ENCODE assay signal across 10 cellular contexts in genomic region chr2:106147665-106148064, GRCh38. TPM values are rescaled to one million over a fixed set of nuclear protein-coding genes. Genes with fewer than 3 reads are reported as not detected.
DNase-seq lines count a peak whose midpoint lies in the region; ATAC-seq and TF ChIP-seq lines count a peak whose summit lies in the region.
"Had no signal": no experiment of that assay in that cellular context is flagged by ENCODE, and none has a peak within 500 bp of the region (broad histone marks: within the 10 kb centered on the region; RNA-seq: fewer than 3 reads in every experiment).

No MANE protein-coding gene starts in this region.

- H3K4me2 ChIP-seq in parathyroid adenoma (ENCODE audit: low read length): no peak overlapping the region

- H3K4me3 Mint-ChIP-seq in activated CD4-positive, alpha-beta T cell treated with anti-CD3 and anti-CD28 coated beads, Interleukin-2, amount 10 ng/mL, durations not matched to agents 7 days and 5 days: peak overlapping the region; percentile 23
- H3K4me3 Mint-ChIP-seq in activated T-helper 17 cell treated with anti-CD3 and anti-CD28 coated beads, Interleukin-2, amount 50 U/mL, for 72 hours: peak overlapping the region; percentile 69

- intact Hi-C loops in breast epithelium (cut with DNase I; ENCODE audit: low total_unique reads): no loop called here

- no peak overlapping the region for H3K27ac ChIP-seq in parathyroid adenoma
- no peak overlapping the region for H3K27ac ChIP-seq in breast epithelium
- H3K27ac ChIP-seq: psoas muscle had no signal

- H3K4me1 ChIP-seq in parathyroid adenoma (no peaks in the 10 kb centered on the region), breast epithelium (no peaks in the 10 kb centered on the region)

- no peak for TF ChIP-seq CTCF in parathyroid adenoma (IDR thresholded peaks at IDR 0.05)
- TF ChIP-seq CTCF in breast epithelium (IDR thresholded peaks at IDR 0.05): no peak

- H3K79me2 ChIP-seq in parathyroid adenoma: no peaks in the 10 kb centered on the region

- no peak for DNase-seq in activated CD4-positive, alpha-beta T cell treated with anti-CD3 and anti-CD28 coated beads, Interleukin-2, amount 10 ng/mL, durations not matched to agents 7 days and 5 days
- no peak for DNase-seq in activated CD4-positive, alpha-beta T cell treated with anti-CD3 and anti-CD28 coated beads, Interleukin-2, amount 50 U/mL, for 1 hour
- DNase-seq in breast epithelium (ENCODE audit: low spot score in 2 of 2) (no peak), H7 (no peak)
- DNase-seq: MM.1S, psoas muscle had no signal

- peaks cover 82% of the 10 kb centered on the region for H3K36me3 Mint-ChIP-seq in activated CD4-positive, alpha-beta T cell treated with anti-CD3 and anti-CD28 coated beads, Interleukin-2, amount 10 ng/mL, durations not matched to agents 7 days and 5 days (ENCODE audit: low read depth)
- H3K36me3 Mint-ChIP-seq in activated T-helper 17 cell treated with anti-CD3 and anti-CD28 coated beads, Interleukin-2, amount 50 U/mL, for 72 hours (ENCODE audit: low read depth): peaks cover 77% of the 10 kb centered on the region

- no peaks in the 10 kb centered on the region for H3K27me3 ChIP-seq in parathyroid adenoma (ENCODE audit: control insufficient read depth, insufficient read depth, low read length)
- H3K27me3 ChIP-seq in breast epithelium: no peaks in the 10 kb centered on the region
- no peaks in the 10 kb centered on the region for H3K27me3 ChIP-seq in H7 (ENCODE audit: control insufficient read depth, insufficient read depth, low read length)

- POLR2A ChIA-PET in activated CD4-positive, alpha-beta T cell treated with anti-CD3 and anti-CD28 coated beads, Interleukin-2, amount 10 ng/mL, durations not matched to agents 7 days and 5 days (lab: Charles Lee): no interaction called here

- H3K27ac Mint-ChIP-seq in activated CD4-positive, alpha-beta T cell treated with anti-CD3 and anti-CD28 coated beads, Interleukin-2, amount 10 ng/mL, durations not matched to agents 7 days and 5 days: peak overlapping the region; percentile 76
- H3K27ac Mint-ChIP-seq in activated T-helper 17 cell treated with anti-CD3 and anti-CD28 coated beads, Interleukin-2, amount 50 U/mL, for 72 hours: peak overlapping the region; percentile 86

- peaks cover under 1% of the 10 kb centered on the region for H3K9me3 Mint-ChIP-seq in activated CD4-positive, alpha-beta T cell treated with anti-CD3 and anti-CD28 coated beads, Interleukin-2, amount 10 ng/mL, durations not matched to agents 7 days and 5 days
- H3K9me3 Mint-ChIP-seq in activated T-helper 17 cell treated with anti-CD3 and anti-CD28 coated beads, Interleukin-2, amount 50 U/mL, for 72 hours: peaks cover under 1% of the 10 kb centered on the region

- peaks cover 54% of the 10 kb centered on the region for H3K4me1 Mint-ChIP-seq in activated CD4-positive, alpha-beta T cell treated with anti-CD3 and anti-CD28 coated beads, Interleukin-2, amount 10 ng/mL, durations not matched to agents 7 days and 5 days
- H3K4me1 Mint-ChIP-seq in activated T-helper 17 cell treated with anti-CD3 and anti-CD28 coated beads, Interleukin-2, amount 50 U/mL, for 72 hours: peaks cover 38% of the 10 kb centered on the region

- no peaks in the 10 kb centered on the region for H3K9me3 ChIP-seq in parathyroid adenoma (ENCODE audit: control insufficient read depth, low read length)
- H3K9me3 ChIP-seq in breast epithelium: no peaks in the 10 kb centered on the region
- H3K9me3 ChIP-seq: psoas muscle had no signal

- CTCF ChIA-PET in activated CD4-positive, alpha-beta T cell treated with anti-CD3 and anti-CD28 coated beads, Interleukin-2, amount 10 ng/mL, durations not matched to agents 7 days and 5 days (lab: Charles Lee): interaction anchor here (0.7 to 3.0 kb wide), 4 partner anchors 10 to 46 kb away, joined by 3 to 21 read pairs (median 4); partner anchors contain the start of gene UXS1

- no peaks in the 10 kb centered on the region for H3K27me3 Mint-ChIP-seq in activated CD4-positive, alpha-beta T cell treated with anti-CD3 and anti-CD28 coated beads, Interleukin-2, amount 10 ng/mL, durations not matched to agents 7 days and 5 days
- H3K27me3 Mint-ChIP-seq in activated T-helper 17 cell treated with anti-CD3 and anti-CD28 coated beads, Interleukin-2, amount 50 U/mL, for 72 hours: no peaks in the 10 kb centered on the region

- H3K36me3 ChIP-seq in parathyroid adenoma (ENCODE audit: control insufficient read depth, insufficient read depth, low read length) (peaks cover 2% of the 10 kb centered on the region), breast epithelium (no peaks in the 10 kb centered on the region), H7 (replicated peaks; ENCODE audit: control insufficient read depth, insufficient read depth, low read length) (peaks cover 4% of the 10 kb centered on the region)

- H3K9ac ChIP-seq in parathyroid adenoma: no peak overlapping the region

- no peak for TF ChIP-seq POLR2A in breast epithelium (IDR thresholded peaks at IDR 0.05)

- ATAC-seq in HG03159 (IDR thresholded peaks at IDR 0.05; ENCODE audit: unreplicated experiment) (peak; percentile 65), HG03045 (IDR thresholded peaks at IDR 0.05; ENCODE audit: unreplicated experiment) (no peak)
- ATAC-seq in activated T-helper 17 cell treated with anti-CD3 and anti-CD28 coated beads, Interleukin-2, amount 50 U/mL, for 72 hours (replicated peaks): peak; percentile 66
- ATAC-seq: psoas muscle had no signal

- H2AFZ ChIP-seq in parathyroid adenoma: no peak overlapping the region

- H3K4me3 ChIP-seq in parathyroid adenoma (ENCODE audit: low read depth, low read length): peak overlapping the region; percentile 12
- H3K4me3 ChIP-seq in breast epithelium: no peak overlapping the region
- H3K4me3 ChIP-seq in H7 (ENCODE audit: insufficient read depth, low read depth, low read length): no peak overlapping the region
- H3K4me3 ChIP-seq: psoas muscle had no signal

RNA-seq across cellular contexts. Expression of gene UXS1, which starts 46.4 kb away (rescaled TPM):
- 10 to 100 TPM; 77.6 to 85.0 TPM for total RNA-seq in activated CD4-positive, alpha-beta T cell treated with anti-CD3 and anti-CD28 coated beads, Interleukin-2, amount 10 ng/mL, durations not matched to agents 7 days and 5 days
- 100 to 1,000 TPM in 1 of 2 donors, 10 to 100 TPM in 1; 62.0 to 105 TPM for total RNA-seq in activated T-helper 17 cell treated with anti-CD3 and anti-CD28 coated beads, Interleukin-2, amount 50 U/mL, for 72 hours
- 10 to 100 TPM; 17.9 to 38.1 (median 30.5) TPM for total RNA-seq in breast epithelium
- total RNA-seq in H7 (2014; rRNA removed; shearing (Covaris generic)): 20.9 and 27.3 TPM in 2 replicates
